In genomic region chr20:38049800-38050199, GRCh38 we compare ENCODE assay signal across 10 cellular contexts. TPM values are rescaled to one million over a fixed set of nuclear protein-coding genes. Genes with fewer than 3 reads are reported as not detected.
DNase-seq lines count a peak whose midpoint lies in the region; ATAC-seq, FAIRE-seq and TF ChIP-seq lines count a peak whose summit lies in the region.
"Had no signal": no experiment of that assay in that cellular context is flagged by ENCODE, and none has a peak within 500 bp of the region (broad histone marks: within the 10 kb centered on the region; RNA-seq: fewer than 3 reads in every experiment).

No MANE protein-coding gene starts in this region.

- peak; percentile 13 for DNase-seq in DMS 273 (lab: John Stamatoyannopoulos, UW; ENCODE audit: unreplicated experiment)
- no peak for DNase-seq in DMS 273 treated with DMSO at 0.1 percent for 48 hours (lab: John Stamatoyannopoulos, UW)
- peak; percentile 90 for DNase-seq in RCC 7860 (ENCODE audit: low spot score)
- peak; percentile 70 for DNase-seq in renal cortical epithelial cell (ENCODE audit: low read depth)
- no peak for DNase-seq in esophagus muscularis mucosa (ENCODE audit: extremely low spot score)
- DNase-seq in NCI-H2081 treated with DMSO at 0.1 percent for 48 hours (lab: John Stamatoyannopoulos, UW), result no peak
- DNase-seq in head of caudate nucleus, result no peak
- DNase-seq: colonic mucosa had no signal

- peak; percentile 80 for FAIRE-seq in RCC 7860 (lab: Jason Lieb, UNC)

- no peak for TF ChIP-seq POLR2A in esophagus muscularis mucosa (IDR thresholded peaks at IDR 0.05; ENCODE audit: low read depth)

- WGBS in esophagus muscularis mucosa, result 60% methylated on average over 3 of the region's 3 CpGs

- H3K27ac ChIP-seq in esophagus muscularis mucosa (replicated peaks in 1 of 4), result no peak overlapping the region
- H3K27ac ChIP-seq: 22Rv1, colonic mucosa had no signal

- H3K36me3 ChIP-seq in esophagus muscularis mucosa, result peaks cover 0 to 49% (median 29%) of the 10 kb centered on the region in 4 donors

- TF ChIP-seq CTCF in esophagus muscularis mucosa (IDR thresholded peaks at IDR 0.05), result no peak

- H3K27me3 ChIP-seq in esophagus muscularis mucosa, result no peaks in the 10 kb centered on the region
- H3K27me3 ChIP-seq: colonic mucosa had no signal

- H3K4me1 ChIP-seq in esophagus muscularis mucosa, result peaks cover 13 to 25% (median 19%) of the 10 kb centered on the region in 4 donors
- H3K4me1 ChIP-seq: colonic mucosa had no signal

- no peak overlapping the region for H3K4me3 ChIP-seq in esophagus muscularis mucosa
- H3K4me3 ChIP-seq: colonic mucosa had no signal

- peak; percentile 45 for ATAC-seq in esophagus mucosa

- no peaks in the 10 kb centered on the region for H3K9me3 ChIP-seq in esophagus muscularis mucosa
- H3K9me3 ChIP-seq: colonic mucosa had no signal

- intact Hi-C loops in esophagus muscularis mucosa (cut with DNase I) (no loop called here), head of caudate nucleus (cut with DNase I) (no loop called here)

- TF ChIP-seq EP300 in esophagus muscularis mucosa (IDR thresholded peaks at IDR 0.05), result no peak

RNA-seq across cellular contexts. Expression of gene RPRD1B, which starts 16.3 kb away (rescaled TPM):
- 24.1 TPM for total RNA-seq in esophagus mucosa
- total RNA-seq in renal cortical epithelial cell, result 10.1 and 21.3 TPM in 2 replicates
- total RNA-seq in esophagus muscularis mucosa, result 10 to 100 TPM; 26.7 to 39.5 (median 33.8) TPM

RNA-seq across cellular contexts. Expression of gene TTI1, which starts 16.5 kb away (rescaled TPM):
- total RNA-seq in esophagus mucosa (8.1 TPM), renal cortical epithelial cell (14.4 and 20.6 TPM in 2 replicates), esophagus muscularis mucosa (10 to 100 TPM; 11.3 to 14.3 (median 12.4) TPM)

Comparison
In these comparisons a context has a peak if more than half of its experiments do, and no peak if none do; other contexts are left out.
1. DNase-seq: peak in DMS 273 (single experiment), RCC 7860 (single experiment) and renal cortical epithelial cell (single experiment); none in DMS 273 treated with DMSO at 0.1 percent for 48 hours (single experiment), esophagus muscularis mucosa (single experiment), NCI-H2081 treated with DMSO at 0.1 percent for 48 hours (single experiment) and head of caudate nucleus (0 of 42).